In genomic region chr5:112161392-112161748, GRCh38 we compare ENCODE assay signal across 8 cellular contexts.
DNase-seq lines count a peak whose midpoint lies in the region; ATAC-seq and TF ChIP-seq lines count a peak whose summit lies in the region.

No MANE protein-coding gene starts in this region.

- intact Hi-C loops in CD14-positive monocyte (cut with micrococcal nuclease), result loop anchor here in 1 of 2 donors (10.0 kb wide), 1 partner anchor 1067 kb away; the partner anchor contains the start of gene WDR36

- H3K36me3 Mint-ChIP-seq in CD14-positive monocyte, result peaks cover 34 to 38% of the 10 kb centered on the region in 2 donors

- H3K4me1 Mint-ChIP-seq in CD14-positive monocyte, result peaks cover 19% of the 10 kb centered on the region

- H3K9me3 ChIP-seq in Loucy (ENCODE audit: insufficient read depth, low read depth, low read length), result no peaks in the 10 kb centered on the region
- H3K9me3 ChIP-seq in ectodermal cell (ENCODE audit: control insufficient read depth, low read length), result no peaks in the 10 kb centered on the region
- no peaks in the 10 kb centered on the region for H3K9me3 ChIP-seq in neural cell (ENCODE audit: low read length)

- no peak overlapping the region for H2AFZ ChIP-seq in Loucy (ENCODE audit: low read length)
- peak overlapping the region; percentile 73 for H2AFZ ChIP-seq in neural cell (ENCODE audit: low read depth, low read length)

- H3K27ac Mint-ChIP-seq in CD14-positive monocyte, result peak overlapping the region in 6 of 7 donors; percentile 83 to 95 (median 88)

- H3K79me2 ChIP-seq in Loucy (ENCODE audit: insufficient read depth, low read length), result peaks cover 32% of the 10 kb centered on the region
- H3K79me2 ChIP-seq in neural cell (replicated peaks; ENCODE audit: insufficient read depth, low read length), result peaks cover 23% of the 10 kb centered on the region

- peak overlapping the region; percentile 89 to 96 for H3K4me3 Mint-ChIP-seq in CD14-positive monocyte

- H3F3A ChIP-seq in Loucy (ENCODE audit: low read depth) (no peaks in the 10 kb centered on the region), neural cell (ENCODE audit: insufficient read depth, low read length, poor library complexity, severe bottlenecking) (no peaks in the 10 kb centered on the region)

- peaks cover 18% of the 10 kb centered on the region for H3K4me1 ChIP-seq in Loucy (ENCODE audit: insufficient read depth, low read length, poor library complexity, severe bottlenecking)
- H3K4me1 ChIP-seq in ectodermal cell (ENCODE audit: control insufficient read depth, insufficient read depth, low read length), result peaks cover 5% of the 10 kb centered on the region

- H3K9ac ChIP-seq in Loucy (ENCODE audit: low read depth, low read length, poor library complexity, severe bottlenecking) (peak overlapping the region; percentile 96), neural cell (ENCODE audit: low read length) (peak overlapping the region; percentile 90)

- H3K4me3 ChIP-seq in Loucy (ENCODE audit: low read length, poor library complexity, severe bottlenecking), result peak overlapping the region; percentile 98
- peak overlapping the region; percentile 90 for H3K4me3 ChIP-seq in ectodermal cell (ENCODE audit: insufficient read depth, low read depth, low read length)
- peak overlapping the region; percentile 92 for H3K4me3 ChIP-seq in neural cell (ENCODE audit: low read length)

- H3K9me3 Mint-ChIP-seq in CD14-positive monocyte, result peaks cover 0 to 7% (median 2%) of the 10 kb centered on the region in 7 donors

- 0 to 1% methylated on average over 8 of the region's 8 CpGs for WGBS in ectodermal cell, 2 experiments

- H3K27me3 ChIP-seq in Loucy (ENCODE audit: insufficient read depth, low read length, poor library complexity, severe bottlenecking) (peaks cover 5% of the 10 kb centered on the region), ectodermal cell (ENCODE audit: control insufficient read depth, insufficient read depth, low read length, poor library complexity, severe bottlenecking) (no peaks in the 10 kb centered on the region), neural cell (ENCODE audit: insufficient read depth, low read depth, low read length) (no peaks in the 10 kb centered on the region)

- H3K36me3 ChIP-seq in Loucy (ENCODE audit: insufficient read depth, low read length) (peaks cover 24% of the 10 kb centered on the region; the same call in 1 of the 2 replicates), ectodermal cell (ENCODE audit: control insufficient read depth, insufficient read depth, low read length) (peaks cover 26% of the 10 kb centered on the region), neural cell (ENCODE audit: insufficient read depth, low read length) (peaks cover 6% of the 10 kb centered on the region)

- DNase-seq in CD14-positive monocyte (ENCODE audit: low spot score) (no peak), islet precursor cell (no peak), iPS-NIHi11 (ENCODE audit: low spot score) (no peak)
- DNase-seq in stimulated activated CD4-positive, alpha-beta T cell treated with anti-CD3 and anti-CD28 coated beads, Interleukin-4, amount 100 ng/mL, for 24 hours, result no peak

- H3K4me2 ChIP-seq in Loucy (ENCODE audit: low read depth, low read length, poor library complexity, severe bottlenecking) (peak overlapping the region; percentile 90), neural cell (ENCODE audit: low read length) (peak overlapping the region; percentile 89)

- no peak for ATAC-seq in HG03521 (IDR thresholded peaks at IDR 0.05; ENCODE audit: unreplicated experiment)

- TF ChIP-seq CTCF in CD14-positive monocyte (IDR thresholded peaks at IDR 0.05) (no peak), Loucy (conservative IDR thresholded peaks at IDR 0.05; ENCODE audit: low read length) (no peak), neural cell (IDR thresholded peaks at IDR 0.05; ENCODE audit: poor library complexity, severe bottlenecking) (no peak)

- no peak for TF ChIP-seq RAD21 in neural cell (conservative IDR thresholded peaks at IDR 0.05)

- no peaks in the 10 kb centered on the region for H3K9me2 ChIP-seq in Loucy (replicated peaks; ENCODE audit: low read depth, low read length)
- no peaks in the 10 kb centered on the region for H3K9me2 ChIP-seq in neural cell (ENCODE audit: insufficient read depth, low read length)

- H4K20me1 ChIP-seq in Loucy (ENCODE audit: insufficient read depth, low read length, poor library complexity, severe bottlenecking) (peaks cover 34% of the 10 kb centered on the region), neural cell (ENCODE audit: insufficient read depth) (no peaks in the 10 kb centered on the region)

- TF ChIP-seq EP300 in neural cell (conservative IDR thresholded peaks at IDR 0.05; ENCODE audit: poor library complexity, severe bottlenecking), result no peak

- H3K27ac ChIP-seq in ectodermal cell (ENCODE audit: insufficient read depth, low read depth, low read length, poor library complexity, severe bottlenecking), result no peak overlapping the region
- peak overlapping the region; percentile 79 for H3K27ac ChIP-seq in neural cell (ENCODE audit: low read length)

- H3K27me3 Mint-ChIP-seq in CD14-positive monocyte (ENCODE audit: low read depth in 3 of 3), result peaks cover 2 to 5% (median 3%) of the 10 kb centered on the region in 3 donors

TF ChIP-seq in neural cell, 6 proteins besides CTCF, POLR2A, EP300 and RAD21:
- TF ChIP-seq EZH2 (IDR thresholded peaks at IDR 0.05; ENCODE audit: borderline replicate concordance, insufficient read depth, low read length, poor library complexity, severe bottlenecking) (no peak), POLR2AphosphoS5 (IDR thresholded peaks at IDR 0.05) (no peak), SMC3 (conservative IDR thresholded peaks at IDR 0.05; ENCODE audit: poor library complexity) (no peak), MXI1 (conservative IDR thresholded peaks at IDR 0.05; ENCODE audit: poor library complexity, severe bottlenecking) (no peak), TAF1 (IDR thresholded peaks at IDR 0.05; ENCODE audit: low read depth) (no peak)
- TF ChIP-seq, protein P1, sequence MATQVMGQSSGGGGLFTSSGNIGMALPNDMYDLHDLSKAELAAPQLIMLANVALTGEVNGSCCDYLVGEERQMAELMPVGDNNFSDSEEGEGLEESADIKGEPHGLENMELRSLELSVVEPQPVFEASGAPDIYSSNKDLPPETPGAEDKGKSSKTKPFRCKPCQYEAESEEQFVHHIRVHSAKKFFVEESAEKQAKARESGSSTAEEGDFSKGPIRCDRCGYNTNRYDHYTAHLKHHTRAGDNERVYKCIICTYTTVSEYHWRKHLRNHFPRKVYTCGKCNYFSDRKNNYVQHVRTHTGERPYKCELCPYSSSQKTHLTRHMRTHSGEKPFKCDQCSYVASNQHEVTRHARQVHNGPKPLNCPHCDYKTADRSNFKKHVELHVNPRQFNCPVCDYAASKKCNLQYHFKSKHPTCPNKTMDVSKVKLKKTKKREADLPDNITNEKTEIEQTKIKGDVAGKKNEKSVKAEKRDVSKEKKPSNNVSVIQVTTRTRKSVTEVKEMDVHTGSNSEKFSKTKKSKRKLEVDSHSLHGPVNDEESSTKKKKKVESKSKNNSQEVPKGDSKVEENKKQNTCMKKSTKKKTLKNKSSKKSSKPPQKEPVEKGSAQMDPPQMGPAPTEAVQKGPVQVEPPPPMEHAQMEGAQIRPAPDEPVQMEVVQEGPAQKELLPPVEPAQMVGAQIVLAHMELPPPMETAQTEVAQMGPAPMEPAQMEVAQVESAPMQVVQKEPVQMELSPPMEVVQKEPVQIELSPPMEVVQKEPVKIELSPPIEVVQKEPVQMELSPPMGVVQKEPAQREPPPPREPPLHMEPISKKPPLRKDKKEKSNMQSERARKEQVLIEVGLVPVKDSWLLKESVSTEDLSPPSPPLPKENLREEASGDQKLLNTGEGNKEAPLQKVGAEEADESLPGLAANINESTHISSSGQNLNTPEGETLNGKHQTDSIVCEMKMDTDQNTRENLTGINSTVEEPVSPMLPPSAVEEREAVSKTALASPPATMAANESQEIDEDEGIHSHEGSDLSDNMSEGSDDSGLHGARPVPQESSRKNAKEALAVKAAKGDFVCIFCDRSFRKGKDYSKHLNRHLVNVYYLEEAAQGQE (IDR thresholded peaks at IDR 0.05; ENCODE audit: borderline replicate concordance), result no peak
